Comparison of ENCODE assay signal across 8 cellular contexts in the genomic region with DNA sequence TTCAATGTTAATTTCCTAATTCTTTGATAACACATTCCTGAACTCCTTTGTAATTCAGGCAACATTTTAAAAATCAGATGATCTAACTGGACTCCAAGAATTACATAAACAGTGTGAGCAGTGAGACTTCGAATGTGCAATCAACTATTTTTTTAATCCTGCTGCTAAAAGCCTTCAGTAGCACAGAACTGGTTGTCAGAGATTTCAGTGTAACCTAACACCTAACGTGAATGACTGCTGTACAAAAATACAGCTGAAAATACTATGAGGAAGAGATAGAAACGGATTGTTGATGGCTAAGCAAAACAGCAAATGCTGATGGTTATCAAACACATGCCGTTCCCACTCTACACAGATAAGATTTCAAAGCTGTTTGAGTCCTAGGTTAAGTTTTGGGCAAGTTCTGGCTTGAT. TPM values are rescaled to one million over a fixed set of nuclear protein-coding genes. Genes with fewer than 3 reads are reported as not detected.
DNase-seq lines count a peak whose midpoint lies in the region; ATAC-seq and TF ChIP-seq lines count a peak whose summit lies in the region.

No MANE protein-coding gene starts in this region.

- DNase-seq in NCI-H2029 (lab: John Stamatoyannopoulos, UW) (peak; percentile 25), right cardiac atrium (no peak), GM19238 (ENCODE audit: insufficient read length, low spot score) (no peak)
- no peak for DNase-seq in stimulated activated effector memory CD8-positive, alpha-beta T cell treated with anti-CD3 and anti-CD28 coated beads, Interleukin-12 subunit alpha, Interleukin-12 subunit beta, amount 100 ng/mL, for 72 hours (ENCODE audit: low spot score in 2 of 2)

- peak overlapping the region; percentile 68 for H3K27ac ChIP-seq in right cardiac atrium (ENCODE audit: low read length)
- H3K27ac ChIP-seq in skeletal muscle tissue (ENCODE audit: low read depth, low read length) = no peak overlapping the region

- H3K9ac ChIP-seq in skeletal muscle tissue (ENCODE audit: low read depth in 1 of 3, low read length in 3 of 3) = no peak overlapping the region

- 12% methylated on average over 4 of the region's 4 CpGs for WGBS in right cardiac atrium

- H3K27ac Mint-ChIP-seq in brain = peak overlapping the region in 4 of 5 experiments; percentile 37 to 84 (median 69)
- H3K27ac Mint-ChIP-seq in stimulated activated effector memory CD8-positive, alpha-beta T cell treated with anti-CD3 and anti-CD28 coated beads, Interleukin-12 subunit alpha, Interleukin-12 subunit beta, amount 100 ng/mL, for 72 hours = no peak overlapping the region

- H3K4me3 Mint-ChIP-seq in brain = peak overlapping the region in 4 of 5 experiments; percentile 8 to 59 (median 12)
- H3K4me3 Mint-ChIP-seq in stimulated activated effector memory CD8-positive, alpha-beta T cell treated with anti-CD3 and anti-CD28 coated beads, Interleukin-12 subunit alpha, Interleukin-12 subunit beta, amount 100 ng/mL, for 72 hours = no peak overlapping the region

- ATAC-seq in right cardiac atrium = peak; percentile 63 to 67
- ATAC-seq in HG02588 (IDR thresholded peaks at IDR 0.05; ENCODE audit: unreplicated experiment) = no peak
- ATAC-seq in HG03439 (IDR thresholded peaks at IDR 0.05; ENCODE audit: unreplicated experiment) = no peak
- ATAC-seq in stimulated activated effector memory CD8-positive, alpha-beta T cell treated with anti-CD3 and anti-CD28 coated beads, Interleukin-12 subunit alpha, Interleukin-12 subunit beta, amount 100 ng/mL, for 72 hours = no peak

- peaks cover 10% of the 10 kb centered on the region for H3K4me1 ChIP-seq in right cardiac atrium (ENCODE audit: control insufficient read depth, insufficient read depth, low read length)
- peaks cover 5 to 16% (median 8%) of the 10 kb centered on the region in 3 donors for H3K4me1 ChIP-seq in skeletal muscle tissue (ENCODE audit: control insufficient read depth in 3 of 3, insufficient read depth in 3 of 3, low read length in 3 of 3)

- no peak for TF ChIP-seq CTCF in brain (conservative IDR thresholded peaks at IDR 0.05)

- H3K9me3 ChIP-seq in right cardiac atrium (ENCODE audit: control insufficient read depth, low read length) (no peaks in the 10 kb centered on the region), skeletal muscle tissue (ENCODE audit: control insufficient read depth in 3 of 3, low read length in 3 of 3) (no peaks in the 10 kb centered on the region)

- H3K4me3 ChIP-seq in right cardiac atrium (ENCODE audit: low read length) (peak overlapping the region; percentile 16), skeletal muscle tissue (ENCODE audit: low read length in 3 of 3) (peak overlapping the region in 2 of 3 donors; percentile 12 to 38)

- intact Hi-C loops in right cardiac atrium (cut with DNase I) = no loop called here

- no peaks in the 10 kb centered on the region for H3K27me3 Mint-ChIP-seq in brain

- H3K27me3 ChIP-seq in right cardiac atrium (ENCODE audit: control insufficient read depth, insufficient read depth) = no peaks in the 10 kb centered on the region
- no peaks in the 10 kb centered on the region for H3K27me3 ChIP-seq in skeletal muscle tissue (ENCODE audit: control insufficient read depth in 3 of 3, insufficient read depth in 3 of 3, low read length in 3 of 3)

- H3K36me3 Mint-ChIP-seq in brain = peaks cover 29% of the 10 kb centered on the region
- no peaks in the 10 kb centered on the region for H3K36me3 Mint-ChIP-seq in stimulated activated effector memory CD8-positive, alpha-beta T cell treated with anti-CD3 and anti-CD28 coated beads, Interleukin-12 subunit alpha, Interleukin-12 subunit beta, amount 100 ng/mL, for 72 hours

- H3K4me1 Mint-ChIP-seq in brain = peaks cover 92% of the 10 kb centered on the region
- no peaks in the 10 kb centered on the region for H3K4me1 Mint-ChIP-seq in stimulated activated effector memory CD8-positive, alpha-beta T cell treated with anti-CD3 and anti-CD28 coated beads, Interleukin-12 subunit alpha, Interleukin-12 subunit beta, amount 100 ng/mL, for 72 hours

- peaks cover 0 to 9% (median 0%) of the 10 kb centered on the region in 5 experiments for H3K9me3 Mint-ChIP-seq in brain
- H3K9me3 Mint-ChIP-seq in stimulated activated effector memory CD8-positive, alpha-beta T cell treated with anti-CD3 and anti-CD28 coated beads, Interleukin-12 subunit alpha, Interleukin-12 subunit beta, amount 100 ng/mL, for 72 hours = no peaks in the 10 kb centered on the region

- H3K36me3 ChIP-seq in skeletal muscle tissue (ENCODE audit: control insufficient read depth in 3 of 3, insufficient read depth in 3 of 3, low read length in 3 of 3) = no peaks in the 10 kb centered on the region

RNA-seq across cellular contexts. Expression of a gene that starts 46.1 kb away (rescaled TPM):
- polyA plus RNA-seq in brain (ENCODE audit: insufficient read depth, low read depth, low replicate concordance) (1,114 TPM), right cardiac atrium (277 TPM)
- total RNA-seq in right cardiac atrium (100 to 1,000 TPM; 433 to 535 (median 472) TPM), skeletal muscle tissue (141 TPM)

Comparison
In these comparisons a context has a peak if more than half of its experiments do, and no peak if none do; other contexts are left out.
1. ATAC-seq: peak in right cardiac atrium (2 of 2); none in HG02588 (single experiment), HG03439 (single experiment) and stimulated activated effector memory CD8-positive, alpha-beta T cell treated with anti-CD3 and anti-CD28 coated beads, Interleukin-12 subunit alpha, Interleukin-12 subunit beta, amount 100 ng/mL, for 72 hours (single experiment).